Comparison of ENCODE assay signal across 7 cellular contexts in genomic region chr6:47423087-47423486, GRCh38.
"Had no signal": no experiment of that assay in that cellular context is flagged by ENCODE, and none has a peak within 500 bp of the region (broad histone marks: within the 10 kb centered on the region; RNA-seq: fewer than 3 reads in every experiment).

No MANE protein-coding gene starts in this region.

- H3K27ac ChIP-seq: HL-60, KMS-11 had no signal

- H3K4me3 Mint-ChIP-seq: IgD-negative memory B cell had no signal

- H3K4me2 ChIP-seq: KMS-11 had no signal

- H3K9ac ChIP-seq: KMS-11 had no signal

- H3K27ac Mint-ChIP-seq: IgD-negative memory B cell had no signal

- ATAC-seq: HepG2, K562 had no signal

- H3K4me3 ChIP-seq: K562 had no signal

- DNase-seq: KBM-7, KG1 had no signal
